ENCODE assay signal across 1 cellular context in genomic region chr16:85655216-85656129, GRCh38.
TF ChIP-seq lines count a peak whose summit lies in the region.

No MANE protein-coding gene starts in this region.

TF ChIP-seq in H1, 55 proteins besides CTCF, POLR2A, EP300 and RAD21:
- TF ChIP-seq RBBP5 (IDR thresholded peaks at IDR 0.05; ENCODE audit: borderline replicate concordance, low read depth, low read length) = no peak
- no peak for TF ChIP-seq NRF1 (IDR thresholded peaks at IDR 0.05; ENCODE audit: low read depth, low read length)
- TF ChIP-seq SUZ12 (IDR thresholded peaks at IDR 0.05; ENCODE audit: low read length) = no peak
- TF ChIP-seq MAFK (IDR thresholded peaks at IDR 0.05; ENCODE audit: low read depth, low read length) = no peak
- no peak for TF ChIP-seq FOSL1 (IDR thresholded peaks at IDR 0.05; ENCODE audit: insufficient read depth, low read depth, low read length)
- TF ChIP-seq CTBP2 (IDR thresholded peaks at IDR 0.05; ENCODE audit: borderline replicate concordance, insufficient read depth, insufficient read length, low read length) = no peak
- TF ChIP-seq CEBPB (IDR thresholded peaks at IDR 0.05; ENCODE audit: low read depth, low read length) = no peak
- no peak for TF ChIP-seq SIX5 (IDR thresholded peaks at IDR 0.05; ENCODE audit: low read depth, low read length)
- TF ChIP-seq TBP (IDR thresholded peaks at IDR 0.05; ENCODE audit: low read depth, low read length) = no peak
- TF ChIP-seq ATF2 (IDR thresholded peaks at IDR 0.05; ENCODE audit: low read length) = no peak
- no peak for TF ChIP-seq TCF12 (IDR thresholded peaks at IDR 0.05; ENCODE audit: low read depth, low read length)
- TF ChIP-seq KDM4A (IDR thresholded peaks at IDR 0.05; ENCODE audit: low read depth, low read length, severe bottlenecking) = no peak
- TF ChIP-seq GABPA (IDR thresholded peaks at IDR 0.05; ENCODE audit: borderline replicate concordance, insufficient read depth, low read length) = no peak
- no peak for TF ChIP-seq BACH1 (IDR thresholded peaks at IDR 0.05; ENCODE audit: low read length)
- no peak for TF ChIP-seq KDM5A (IDR thresholded peaks at IDR 0.05; ENCODE audit: low read length)
- TF ChIP-seq CHD2 (IDR thresholded peaks at IDR 0.05; ENCODE audit: low read length) = no peak
- TF ChIP-seq GTF2F1 (IDR thresholded peaks at IDR 0.05; ENCODE audit: borderline replicate concordance, low read depth, low read length) = no peak
